ENCODE assay signal across 3 cellular contexts in the genomic region with DNA sequence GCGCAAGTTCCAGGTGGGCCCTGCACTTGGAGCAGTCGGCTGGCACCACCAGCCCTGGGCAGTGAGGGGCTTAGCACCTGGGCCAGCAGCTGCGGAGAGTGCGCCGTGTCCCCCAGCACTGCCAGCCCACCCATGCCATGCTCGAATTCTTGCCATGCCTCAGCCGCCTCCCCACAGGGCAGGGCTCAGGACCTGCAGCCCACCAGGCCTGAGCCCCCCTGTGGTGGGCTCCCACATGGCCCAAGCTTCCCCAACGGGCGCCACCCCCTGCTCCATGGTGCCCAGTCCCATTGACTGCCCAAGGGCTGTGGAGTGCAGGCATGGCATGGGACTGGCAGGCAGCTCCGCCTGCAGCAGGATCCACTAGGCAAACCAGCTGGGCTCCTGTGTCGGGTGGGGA.
"Had no signal": no experiment of that assay in that cellular context is flagged by ENCODE, and none has a peak within 500 bp of the region (broad histone marks: within the 10 kb centered on the region; RNA-seq: fewer than 3 reads in every experiment).

No MANE protein-coding gene starts in this region.

- DNase-seq: GDM1, GF-D8 had no signal

- H3K4me3 ChIP-seq: GM12878 had no signal
